In the genomic region with DNA sequence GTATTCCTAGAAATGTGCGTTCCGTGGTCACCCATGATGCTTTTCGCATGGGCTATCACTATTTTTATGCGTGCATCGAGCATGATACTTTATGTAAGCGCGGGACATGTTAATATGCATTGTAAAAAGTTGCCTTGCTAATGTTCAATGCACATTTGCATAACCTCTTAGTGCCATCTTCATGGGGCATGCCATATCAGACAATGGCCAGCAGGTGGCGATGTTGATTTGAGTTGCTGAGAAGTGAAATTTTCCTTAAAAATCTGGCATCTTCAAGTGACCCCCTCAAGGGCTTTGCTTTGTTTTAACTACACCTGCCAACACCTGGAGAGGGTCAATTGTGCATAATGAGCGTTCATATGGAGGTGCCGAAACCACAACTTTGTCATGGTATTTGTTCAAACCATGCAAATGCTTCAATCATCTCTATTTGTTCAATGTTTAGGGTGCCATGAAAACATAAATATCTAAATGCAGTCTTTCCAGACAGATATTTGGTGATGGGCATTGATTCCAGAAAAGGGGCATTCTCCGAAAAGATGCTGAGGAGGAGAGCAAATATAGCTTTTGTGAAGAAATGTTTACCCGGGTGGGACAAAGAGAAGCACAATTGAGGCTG, we compare ENCODE assay signal across 10 cellular contexts.
A peak's percentile ranks its signal among the peaks of the same experiment; 100 is the strongest.
DNase-seq lines count a peak whose midpoint lies in the region; ATAC-seq, FAIRE-seq and TF ChIP-seq lines count a peak whose summit lies in the region.
"Had no signal": no experiment of that assay in that cellular context is flagged by ENCODE, and none has a peak within 500 bp of the region (broad histone marks: within the 10 kb centered on the region; RNA-seq: fewer than 3 reads in every experiment).

No MANE protein-coding gene starts in this region.

- intact Hi-C loops in pancreas (cut with DNase I), result loop anchor here in 1 of 3 donors (5.0 kb wide), 1 partner anchor 565 kb away; no protein-coding TSS in a partner anchor

- no peaks in the 10 kb centered on the region for H3K36me3 ChIP-seq in GM23248 (ENCODE audit: low read depth)
- H3K36me3 ChIP-seq in gastroesophageal sphincter, result no peaks in the 10 kb centered on the region
- H3K36me3 ChIP-seq in pancreas, result no peaks in the 10 kb centered on the region

- DNase-seq in DMS 273 (lab: John Stamatoyannopoulos, UW; ENCODE audit: unreplicated experiment) (peak; percentile 80), DMS 273 treated with DMSO at 0.1 percent for 48 hours (lab: John Stamatoyannopoulos, UW) (no peak), GM23248 (peak; percentile 21), NCI-H510A (lab: John Stamatoyannopoulos, UW) (peak; percentile 2), pancreas (peak in 5 of 6 donors; percentile 3 to 74 (median 48)), HTR-8/SVneo (ENCODE audit: insufficient read length, low spot score) (no peak)
- peak; percentile 57 to 58 for DNase-seq in activated T-cell treated with anti-CD3 and anti-CD28 coated beads, Interleukin-2, amount 50 U/mL, for 48 hours

- H3K9me3 ChIP-seq in GM23248 (ENCODE audit: low read depth), result no peaks in the 10 kb centered on the region
- no peaks in the 10 kb centered on the region for H3K9me3 ChIP-seq in gastroesophageal sphincter
- no peaks in the 10 kb centered on the region for H3K9me3 ChIP-seq in pancreas

- no peak for ATAC-seq in gastroesophageal sphincter
- ATAC-seq in pancreas, result peak; percentile 56 to 80 (median 64)

- H3K4me3 ChIP-seq in GM23248 (no peak overlapping the region), gastroesophageal sphincter (no peak overlapping the region), pancreas (no peak overlapping the region)

- no peak for TF ChIP-seq EP300 in gastroesophageal sphincter (IDR thresholded peaks at IDR 0.05)

- H3K27ac ChIP-seq in GM23248 (no peak overlapping the region), gastroesophageal sphincter (no peak overlapping the region), pancreas (no peak overlapping the region)

- no peaks in the 10 kb centered on the region for H4K20me1 ChIP-seq in GM23248 (ENCODE audit: insufficient read depth)

- TF ChIP-seq CTCF in gastroesophageal sphincter (IDR thresholded peaks at IDR 0.05) (peak; percentile 58 to 90 (median 66)), pancreas (IDR thresholded peaks at IDR 0.05) (peak; percentile 92 to 96 (median 94))

- no peak overlapping the region for H2AFZ ChIP-seq in GM23248

- FAIRE-seq in pancreas (lab: Jason Lieb, UNC) (no peak), HTR-8/SVneo (lab: Jason Lieb, UNC) (no peak)
- FAIRE-seq: A204.1, colon had no signal

- H3K9me2 ChIP-seq in GM23248 (ENCODE audit: insufficient read depth), result no peaks in the 10 kb centered on the region

- 8 to 11% methylated on average over 12 of the region's 12 CpGs for WGBS in GM23248 (ENCODE audit: low coverage in 1 of 2, low lambda C conversion rate in 2 of 2, missing lambda C conversion rate in 2 of 2), 2 experiments
- 37 to 63% methylated on average over 5 to 7 of the region's 12 CpGs for WGBS in gastroesophageal sphincter (ENCODE audit: low coverage in 1 of 2), 2 donors
- WGBS in pancreas, 2 donors, result 19 to 21% methylated on average over 12 of the region's 12 CpGs

- no peaks in the 10 kb centered on the region for H3K79me2 ChIP-seq in GM23248 (ENCODE audit: insufficient read depth)

- H3K9ac ChIP-seq in GM23248, result no peak overlapping the region

- H3K4me2 ChIP-seq in GM23248 (ENCODE audit: unreplicated experiment), result no peak overlapping the region

- H3K27me3 ChIP-seq in GM23248 (replicated peaks; ENCODE audit: insufficient read depth), result no peaks in the 10 kb centered on the region
- H3K27me3 ChIP-seq in gastroesophageal sphincter, result no peaks in the 10 kb centered on the region
- H3K27me3 ChIP-seq in pancreas, result no peaks in the 10 kb centered on the region

- H3K4me1 ChIP-seq in GM23248 (ENCODE audit: insufficient read depth), result no peaks in the 10 kb centered on the region
- no peaks in the 10 kb centered on the region for H3K4me1 ChIP-seq in gastroesophageal sphincter
- no peaks in the 10 kb centered on the region for H3K4me1 ChIP-seq in pancreas

- no peak for TF ChIP-seq POLR2A in gastroesophageal sphincter (IDR thresholded peaks at IDR 0.05)

- in situ Hi-C loops in GM23248 (cut with MboI), result no loop called here

- no peaks in the 10 kb centered on the region for H3F3A ChIP-seq in GM23248 (ENCODE audit: insufficient read depth)

Comparison
In these comparisons a context has a peak if more than half of its experiments do, and no peak if none do; other contexts are left out.
1. DNase-seq: peak in DMS 273 (single experiment), GM23248 (single experiment), NCI-H510A (single experiment), activated T-cell treated with anti-CD3 and anti-CD28 coated beads, Interleukin-2, amount 50 U/mL, for 48 hours (2 of 2) and pancreas (5 of 6); none in DMS 273 treated with DMSO at 0.1 percent for 48 hours (single experiment) and HTR-8/SVneo (single experiment).